25 cellular contexts compared by ENCODE assay signal in the genomic region with DNA sequence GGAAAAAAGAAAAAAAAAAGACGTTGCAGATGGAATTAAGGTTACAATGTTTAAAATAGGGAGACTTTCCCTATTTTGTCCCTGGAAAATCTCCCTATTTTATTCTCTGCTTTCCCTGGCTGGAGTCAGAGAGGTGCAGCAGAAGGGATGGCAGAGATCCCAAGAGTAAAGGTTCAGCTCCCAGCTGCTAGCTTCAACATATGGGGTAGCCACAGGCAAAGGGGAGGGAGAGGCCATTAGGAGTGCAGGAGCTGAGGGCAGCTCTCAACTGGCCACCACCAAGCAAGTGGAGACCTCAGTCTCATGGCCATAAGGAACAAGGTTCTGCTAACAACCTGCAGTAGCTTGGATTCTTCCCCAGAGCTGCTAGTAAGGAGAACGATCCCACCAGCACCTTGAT.
DNase-seq lines count a peak whose midpoint lies in the region; ATAC-seq and TF ChIP-seq lines count a peak whose summit lies in the region.
"Had no signal": no experiment of that assay in that cellular context is flagged by ENCODE, and none has a peak within 500 bp of the region (broad histone marks: within the 10 kb centered on the region; RNA-seq: fewer than 3 reads in every experiment).

No MANE protein-coding gene starts in this region.

- POLR2A ChIA-PET in GM10248 (lab: Yijun Ruan, JAX), result no interaction called here

- DNase-seq in DMS 273 (lab: John Stamatoyannopoulos, UW; ENCODE audit: unreplicated experiment) (peak; percentile 74), NCI-H1694 (lab: John Stamatoyannopoulos, UW) (peak; percentile 73), NCI-H524 treated with DMSO at 0.1 percent for 48 hours (lab: John Stamatoyannopoulos, UW) (peak; percentile 2), cerebellum (ENCODE audit: low spot score) (peak; percentile 48), H4 (ENCODE audit: low spot score) (no peak), GM10248 (ENCODE audit: extremely low spot score) (no peak)
- DNase-seq: AML-193; CD4-positive, alpha-beta T cell; DMS79; EL; GF-D8; HFFc6; Karpas-422; MV-4-11; NCI-H1105; NCI-H1436 treated with DMSO at 0.1 percent for 48 hours; NCI-H2029; NCI-H345; PC-9; Right ventricle myocardium superior; RPMI8226; T-helper 2 cell had no signal

- CTCF ChIA-PET in GM10248 (lab: Yijun Ruan, JAX), result interaction anchor here (0.8 to 1.5 kb wide), 3 partner anchors 10 to 29 kb away, joined by 3 to 5 read pairs (median 3); no protein-coding TSS in a partner anchor

- TF ChIP-seq CTCF in GM10248 (IDR thresholded peaks at IDR 0.05; ENCODE audit: control extremely low read depth, extremely low read depth, low read depth, missing control alignments), result no peak

- no peak for ATAC-seq in GM19035 (IDR thresholded peaks at IDR 0.05; ENCODE audit: unreplicated experiment)
- ATAC-seq: A549, GM23338 had no signal

Comparison
In these comparisons a context has a peak if more than half of its experiments do, and no peak if none do; other contexts are left out.
1. DNase-seq: peak in DMS 273 (single experiment), NCI-H1694 (single experiment), NCI-H524 treated with DMSO at 0.1 percent for 48 hours (single experiment) and cerebellum (single experiment); none in H4 (single experiment) and GM10248 (single experiment).